6 cellular contexts compared by ENCODE assay signal in the genomic region with DNA sequence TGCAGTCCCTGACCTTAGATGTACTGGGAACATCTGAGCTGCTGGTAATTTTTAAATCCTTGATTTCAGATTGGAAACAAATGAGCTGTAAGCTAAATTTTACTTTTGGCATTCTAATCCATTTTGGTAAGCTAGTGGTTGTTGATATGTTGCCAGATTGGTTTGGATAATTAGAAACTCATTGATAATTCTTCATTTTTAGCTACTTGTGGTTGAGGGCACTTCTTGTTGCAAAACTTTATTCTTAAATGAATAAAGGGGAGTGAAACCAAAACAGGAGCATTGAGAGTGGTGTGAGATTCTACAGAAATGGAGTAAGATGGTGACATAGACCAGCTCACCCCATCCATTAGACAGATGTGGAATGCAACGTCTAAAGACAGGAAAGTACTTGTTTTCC.
"Had no signal": no experiment of that assay in that cellular context is flagged by ENCODE, and none has a peak within 500 bp of the region (broad histone marks: within the 10 kb centered on the region; RNA-seq: fewer than 3 reads in every experiment).

No MANE protein-coding gene starts in this region.

- H3K4me3 ChIP-seq: GM23338 had no signal

- H3K9me3 Mint-ChIP-seq: GM23338, H9 had no signal

- H3K27ac Mint-ChIP-seq: GM23338, H9, IgD-negative memory B cell had no signal

- H3K4me3 Mint-ChIP-seq: GM23338, H9, IgD-negative memory B cell had no signal

- H3K27ac ChIP-seq: HL-60 had no signal

- DNase-seq: H9, HCEC 1CT, KBM-7 had no signal
